1 cellular context compared by ENCODE assay signal in genomic region chr7:74053589-74054186, GRCh38.
TF ChIP-seq lines count a peak whose summit lies in the region.

No MANE protein-coding gene starts in this region.

TF ChIP-seq in K562, 482 proteins besides CTCF, POLR2A, EP300 and RAD21:
- TF ChIP-seq EHMT2 (IDR thresholded peaks at IDR 0.05) (peak; percentile 37; the same call in 1 of the 2 replicates), HNRNPK (IDR thresholded peaks at IDR 0.05; ENCODE audit: low read depth, low read length, poor library complexity, severe bottlenecking) (no peak)
